Comparison of ENCODE assay signal across 12 cellular contexts in the genomic region with DNA sequence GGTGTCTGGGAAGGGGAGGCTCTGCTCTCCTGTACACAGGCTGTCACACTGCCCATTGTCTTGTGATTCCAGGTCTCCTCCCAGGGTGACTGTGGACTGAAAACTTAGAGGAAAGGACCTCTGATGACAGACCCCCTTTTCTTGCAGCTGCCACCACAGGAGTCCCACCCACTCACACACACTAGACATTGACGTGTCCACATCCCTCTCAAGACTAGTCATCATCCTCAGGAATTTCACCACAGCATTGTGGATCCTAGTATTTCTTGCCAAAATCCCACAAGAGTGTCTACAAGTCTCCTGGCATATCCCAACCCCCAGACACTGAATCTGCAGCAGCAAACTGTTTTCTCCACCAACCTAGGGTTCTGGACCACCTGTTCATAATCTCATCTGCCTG. TPM values are rescaled to one million over a fixed set of nuclear protein-coding genes. Genes with fewer than 3 reads are reported as not detected.
DNase-seq lines count a peak whose midpoint lies in the region; ATAC-seq and TF ChIP-seq lines count a peak whose summit lies in the region.
"Had no signal": no experiment of that assay in that cellular context is flagged by ENCODE, and none has a peak within 500 bp of the region (broad histone marks: within the 10 kb centered on the region; RNA-seq: fewer than 3 reads in every experiment).

No MANE protein-coding gene starts in this region.

- DNase-seq in GM04504 (ENCODE audit: low read depth) (peak; percentile 57), SJCRH30 (peak; percentile 4 to 9), fibroblast of pulmonary artery (ENCODE audit: low read depth) (peak; percentile 54), type B pancreatic cell (ENCODE audit: extremely low spot score, unreplicated experiment) (peak; percentile 11), HuH-7 (ENCODE audit: low spot score) (no peak), Peyer's patch (no peak), Right ventricle myocardium inferior (ENCODE audit: missing footprints) (no peak)
- DNase-seq: NCI-H1105, T-cell had no signal

- H3K9me3 ChIP-seq in SJCRH30 (replicated peaks) = peaks cover 16% of the 10 kb centered on the region; the same call in 1 of the 2 replicates
- no peaks in the 10 kb centered on the region for H3K9me3 ChIP-seq in Peyer's patch
- H3K9me3 ChIP-seq: prostate gland had no signal

- no peaks in the 10 kb centered on the region for H3K27me3 Mint-ChIP-seq in type B pancreatic cell
- H3K27me3 Mint-ChIP-seq: T-cell had no signal

- H3K27me3 ChIP-seq in SJCRH30 (no peaks in the 10 kb centered on the region), Peyer's patch (no peaks in the 10 kb centered on the region)

- H3K4me3 Mint-ChIP-seq in type B pancreatic cell = no peak overlapping the region
- H3K4me3 Mint-ChIP-seq: T-cell had no signal

- no peak for ATAC-seq in Right ventricle myocardium inferior
- ATAC-seq: K562, T-cell had no signal

- intact Hi-C loops in Right ventricle myocardium inferior (cut with DNase I) = no loop called here

- H3K4me3 ChIP-seq in SJCRH30 = no peak overlapping the region
- H3K4me3 ChIP-seq in fibroblast of pulmonary artery (replicated peaks; ENCODE audit: low read depth, low read length) = no peak overlapping the region
- H3K4me3 ChIP-seq in Peyer's patch = no peak overlapping the region
- H3K4me3 ChIP-seq: K562, prostate gland had no signal

- H3K27ac ChIP-seq in SJCRH30 (no peak overlapping the region), Peyer's patch (no peak overlapping the region)
- H3K27ac ChIP-seq: prostate gland, RWPE1 had no signal

- peaks cover 8% of the 10 kb centered on the region for H3K4me1 Mint-ChIP-seq in type B pancreatic cell (ENCODE audit: unreplicated experiment)

- no peak overlapping the region for H3K27ac Mint-ChIP-seq in type B pancreatic cell
- H3K27ac Mint-ChIP-seq: T-cell had no signal

- peaks cover 34% of the 10 kb centered on the region for H3K36me3 Mint-ChIP-seq in type B pancreatic cell

- H3K4me1 ChIP-seq in SJCRH30 (no peaks in the 10 kb centered on the region), Peyer's patch (no peaks in the 10 kb centered on the region)
- H3K4me1 ChIP-seq: prostate gland had no signal

- no peak for TF ChIP-seq CTCF in fibroblast of pulmonary artery (IDR thresholded peaks at IDR 0.05; ENCODE audit: low read length, missing control alignments)
- TF ChIP-seq CTCF in type B pancreatic cell (conservative IDR thresholded peaks at IDR 0.05) = no peak
- no peak for TF ChIP-seq CTCF in Peyer's patch (IDR thresholded peaks at IDR 0.05)

- H3K36me3 ChIP-seq in SJCRH30 (peaks cover 34% of the 10 kb centered on the region), Peyer's patch (no peaks in the 10 kb centered on the region)
- H3K36me3 ChIP-seq: prostate gland had no signal

- no peaks in the 10 kb centered on the region for H3K9me3 Mint-ChIP-seq in type B pancreatic cell
- H3K9me3 Mint-ChIP-seq: T-cell had no signal

- TF ChIP-seq POLR2A in Peyer's patch (IDR thresholded peaks at IDR 0.05) = no peak

RNA-seq across cellular contexts. Expression of gene ZNF85, which starts 5.3 kb away (rescaled TPM):
- total RNA-seq in SJCRH30 (2014; rRNA removed; shearing (Covaris generic)) = 33.8 and 35.4 TPM in 2 replicates
- 12.3 and 21.7 TPM in 2 replicates for total RNA-seq in type B pancreatic cell (ENCODE audit: low replicate concordance)
- 10 to 100 TPM in 1 of 4 donors, 1 to 10 TPM in 3; 3.2 to 47.9 (median 4.3) TPM for total RNA-seq in Peyer's patch
- total RNA-seq in Right ventricle myocardium inferior = 2.9 TPM

Comparison
In these comparisons a context has a peak if more than half of its experiments do, and no peak if none do; other contexts are left out.
1. DNase-seq: peak in GM04504 (single experiment), SJCRH30 (2 of 2), fibroblast of pulmonary artery (single experiment) and type B pancreatic cell (single experiment); none in HuH-7 (single experiment), Peyer's patch (0 of 3) and Right ventricle myocardium inferior (single experiment).